In genomic region chr19:18113827-18114226, GRCh38 we compare ENCODE assay signal across 16 cellular contexts. TPM values are rescaled to one million over a fixed set of nuclear protein-coding genes. Genes with fewer than 3 reads are reported as not detected.
DNase-seq lines count a peak whose midpoint lies in the region; ATAC-seq and TF ChIP-seq lines count a peak whose summit lies in the region.
"Had no signal": no experiment of that assay in that cellular context is flagged by ENCODE, and none has a peak within 500 bp of the region (broad histone marks: within the 10 kb centered on the region; RNA-seq: fewer than 3 reads in every experiment).

No MANE protein-coding gene starts in this region.

- DNase-seq in Right ventricle myocardium inferior (ENCODE audit: missing footprints) = peak; percentile 47
- DNase-seq in heart left ventricle = no peak
- DNase-seq in RWPE2 (ENCODE audit: low spot score) = peak; percentile 23
- no peak for DNase-seq in neuronal stem cell (ENCODE audit: low spot score)
- no peak for DNase-seq in T-helper 1 cell
- DNase-seq: Calu3; CD8-positive, alpha-beta T cell; DMS79 treated with DMSO at 0.1 percent for 48 hours; GF-D8; GOT3; H7 had no signal

- no peaks in the 10 kb centered on the region for H3K36me3 ChIP-seq in heart left ventricle
- peaks cover 6% of the 10 kb centered on the region; the same call in 1 of the 2 replicates for H3K36me3 ChIP-seq in RWPE2 (ENCODE audit: low read depth)
- H3K36me3 ChIP-seq in neuronal stem cell (replicated peaks in 1 of 2; ENCODE audit: control insufficient read depth in 2 of 2, insufficient read depth in 2 of 2, low read length in 2 of 2) = no peaks in the 10 kb centered on the region

- H3K14ac ChIP-seq in neuronal stem cell (ENCODE audit: low read length) = no peak overlapping the region

- no peaks in the 10 kb centered on the region for H3K9me3 ChIP-seq in heart left ventricle
- no peaks in the 10 kb centered on the region for H3K9me3 ChIP-seq in RWPE2 (ENCODE audit: severe bottlenecking)
- H3K9me3 ChIP-seq in neuronal stem cell (replicated peaks in 1 of 2; ENCODE audit: control insufficient read depth in 2 of 2, insufficient read depth in 1 of 2, low read depth in 1 of 2, low read length in 2 of 2) = no peaks in the 10 kb centered on the region
- H3K9me3 ChIP-seq: BLaER1 treated with 17β-estradiol and CSF1 and Interleukin-3, amounts not matched to agents 10 nM and 100 nM had no signal

- no peak overlapping the region for H3K4me2 ChIP-seq in neuronal stem cell (ENCODE audit: insufficient read depth, low read length, poor library complexity, severe bottlenecking)

- WGBS in heart left ventricle, 4 donors = 91 to 95% (median 93%) methylated on average over 5 of the region's 5 CpGs
- WGBS in neuronal stem cell (ENCODE audit: extremely low coverage in 2 of 2, insufficient read length in 2 of 2, insufficient replicate concordance in 1 of 2), 2 donors = no CpG with 5 or more reads among the region's 5 CpGs

- H2AFZ ChIP-seq in neuronal stem cell (ENCODE audit: low read length) = no peak overlapping the region

- ATAC-seq in Right ventricle myocardium inferior = no peak
- no peak for ATAC-seq in heart left ventricle
- no peak for ATAC-seq in RWPE2 (ENCODE audit: low read depth)
- ATAC-seq in HG03457 (IDR thresholded peaks at IDR 0.05; ENCODE audit: unreplicated experiment) = no peak
- ATAC-seq: CD8-positive, alpha-beta T cell; HCT116; HepG2 had no signal

- no peak for TF ChIP-seq POLR2A in heart left ventricle (IDR thresholded peaks at IDR 0.05)

- H4K8ac ChIP-seq in neuronal stem cell (ENCODE audit: low read depth, low read length) = no peak overlapping the region

- H2BK120ac ChIP-seq in neuronal stem cell (ENCODE audit: low read depth, low read length) = no peak overlapping the region

- no peak for TF ChIP-seq CTCF in heart left ventricle (IDR thresholded peaks at IDR 0.05)
- no peak for TF ChIP-seq CTCF in RWPE2 (IDR thresholded peaks at IDR 0.05; ENCODE audit: poor library complexity, severe bottlenecking)

- intact Hi-C loops in Right ventricle myocardium inferior (cut with DNase I) = loop anchor here (1.0 to 2.0 kb wide), 2 partner anchors 55 to 138 kb away; no protein-coding TSS in a partner anchor
- intact Hi-C loops in heart left ventricle (cut with DNase I) = loop anchor here (1.0 to 5.0 kb wide), 10 partner anchors 43 to 303 kb away; partner anchors contain the start of genes IFI30 (in 1 of the 10) and SSBP4 (in 1 of the 10)

- no peaks in the 10 kb centered on the region for H3K79me1 ChIP-seq in neuronal stem cell (ENCODE audit: low read depth, low read length)

- peak overlapping the region; percentile 84 for H2BK12ac ChIP-seq in neuronal stem cell (ENCODE audit: low read length)

- H3K4me3 ChIP-seq in heart left ventricle (no peak overlapping the region), RWPE2 (ENCODE audit: severe bottlenecking) (no peak overlapping the region), neuronal stem cell (ENCODE audit: low read length in 2 of 2) (no peak overlapping the region)
- H3K4me3 ChIP-seq: BLaER1 treated with 17β-estradiol and CSF1 and Interleukin-3, amounts not matched to agents 10 nM and 100 nM had no signal

- no peak overlapping the region for H3K9ac ChIP-seq in neuronal stem cell (ENCODE audit: low read depth, low read length, poor library complexity)

- peak overlapping the region; percentile 58 for H2BK15ac ChIP-seq in neuronal stem cell (ENCODE audit: low read length)

- no peak overlapping the region for H3K4ac ChIP-seq in neuronal stem cell (ENCODE audit: low read length)

- peaks cover 0 to 4% (median 0%) of the 10 kb centered on the region in 9 donors for H3K27me3 ChIP-seq in heart left ventricle
- H3K27me3 ChIP-seq in RWPE2 (ENCODE audit: insufficient read depth, poor library complexity, severe bottlenecking) = no peaks in the 10 kb centered on the region
- peaks cover 0 to 19% (median 12%) of the 10 kb centered on the region in 3 experiments for H3K27me3 ChIP-seq in neuronal stem cell (ENCODE audit: control insufficient read depth in 3 of 3, insufficient read depth in 3 of 3, low read depth in 1 of 3, low read length in 3 of 3)
- H3K27me3 ChIP-seq: BLaER1 treated with 17β-estradiol and CSF1 and Interleukin-3, amounts not matched to agents 10 nM and 100 nM had no signal

- H2AK5ac ChIP-seq in neuronal stem cell (ENCODE audit: low read depth, low read length) = no peak overlapping the region

- H4K91ac ChIP-seq in neuronal stem cell (ENCODE audit: low read depth, low read length, poor library complexity) = no peak overlapping the region

- H3K18ac ChIP-seq in neuronal stem cell (ENCODE audit: low read length) = no peak overlapping the region

- no peak overlapping the region for H3K23ac ChIP-seq in neuronal stem cell (ENCODE audit: low read depth, low read length, poor library complexity)

- no peak overlapping the region for H2BK5ac ChIP-seq in neuronal stem cell (ENCODE audit: low read length)

- peaks cover 0 to 42% (median 21%) of the 10 kb centered on the region in 12 donors for H3K4me1 ChIP-seq in heart left ventricle
- H3K4me1 ChIP-seq in RWPE2 (ENCODE audit: insufficient read depth, poor library complexity, severe bottlenecking) = no peaks in the 10 kb centered on the region
- H3K4me1 ChIP-seq in neuronal stem cell (ENCODE audit: control insufficient read depth in 2 of 2, insufficient read depth in 1 of 2, low read depth in 1 of 2, low read length in 2 of 2) = peaks cover 10 to 14% of the 10 kb centered on the region in 2 donors

- H3K27ac ChIP-seq in heart left ventricle (no peak overlapping the region), RWPE2 (ENCODE audit: poor library complexity, severe bottlenecking) (no peak overlapping the region), neuronal stem cell (replicated peaks; ENCODE audit: low read length) (no peak overlapping the region)
- H3K27ac ChIP-seq: BLaER1 treated with 17β-estradiol and CSF1 and Interleukin-3, amounts not matched to agents 10 nM and 100 nM had no signal

RNA-seq across cellular contexts. Expression of gene MAST3, which starts 16.2 kb away (rescaled TPM):
- total RNA-seq in Right ventricle myocardium inferior = 5.5 TPM
- 1 to 10 TPM; 2.8 to 9.8 (median 5.2) TPM for total RNA-seq in heart left ventricle
- 1 to 10 TPM; 1.5 to 2.9 TPM for polyA plus RNA-seq in heart left ventricle
- 3.8 TPM for polyA plus RNA-seq in neuronal stem cell (2013, experiment 1 of 2)
- polyA plus RNA-seq in neuronal stem cell (2013, experiment 2 of 2) = 4.1 TPM

RNA-seq across cellular contexts. Expression of gene IL12RB1, which starts 27.1 kb away (rescaled TPM):
- total RNA-seq in Right ventricle myocardium inferior (1.1 TPM), heart left ventricle (1 to 10 TPM in 2 of 9 donors, under 1 TPM in 5, not detected in 2; 0.40 to 8.1 (median 0.66) TPM)
- under 1 TPM; 0.19 to 0.35 TPM for polyA plus RNA-seq in heart left ventricle
- not detected for polyA plus RNA-seq in neuronal stem cell (2013, experiment 1 of 2)
- polyA plus RNA-seq in neuronal stem cell (2013, experiment 2 of 2) = not detected
- total RNA-seq: A172, Calu3, H7 had no signal

RNA-seq across cellular contexts. Expression of gene PIK3R2, which starts 39.1 kb away (rescaled TPM):
- 21.7 TPM for total RNA-seq in Right ventricle myocardium inferior
- total RNA-seq in heart left ventricle = 10 to 100 TPM; 17.9 to 28.6 (median 24.6) TPM
- polyA plus RNA-seq in heart left ventricle = 1 to 10 TPM; 4.0 to 7.1 TPM
- 52.3 TPM for polyA plus RNA-seq in neuronal stem cell (2013, experiment 1 of 2)
- polyA plus RNA-seq in neuronal stem cell (2013, experiment 2 of 2) = 51.8 TPM

RNA-seq across cellular contexts. Expression of gene IFI30, which starts 59.8 kb away (rescaled TPM):
- total RNA-seq in Right ventricle myocardium inferior (32.5 TPM), heart left ventricle (100 to 1,000 TPM in 2 of 9 donors, 10 to 100 TPM in 4, 1 to 10 TPM in 3; 9.0 to 455 (median 15.2) TPM)
- 10 to 100 TPM in 1 of 2 donors, 1 to 10 TPM in 1; 8.9 to 27.1 TPM for polyA plus RNA-seq in heart left ventricle
- 0.79 TPM for polyA plus RNA-seq in neuronal stem cell (2013, experiment 1 of 2)
- 0.73 TPM for polyA plus RNA-seq in neuronal stem cell (2013, experiment 2 of 2)

Comparison
In these comparisons a context has a peak if more than half of its experiments do, and no peak if none do; other contexts are left out.
1. DNase-seq: peak in Right ventricle myocardium inferior (single experiment) and RWPE2 (single experiment); none in heart left ventricle (0 of 5), neuronal stem cell (single experiment) and T-helper 1 cell (0 of 5).